ENCODE assay signal across 14 cellular contexts in the genomic region with DNA sequence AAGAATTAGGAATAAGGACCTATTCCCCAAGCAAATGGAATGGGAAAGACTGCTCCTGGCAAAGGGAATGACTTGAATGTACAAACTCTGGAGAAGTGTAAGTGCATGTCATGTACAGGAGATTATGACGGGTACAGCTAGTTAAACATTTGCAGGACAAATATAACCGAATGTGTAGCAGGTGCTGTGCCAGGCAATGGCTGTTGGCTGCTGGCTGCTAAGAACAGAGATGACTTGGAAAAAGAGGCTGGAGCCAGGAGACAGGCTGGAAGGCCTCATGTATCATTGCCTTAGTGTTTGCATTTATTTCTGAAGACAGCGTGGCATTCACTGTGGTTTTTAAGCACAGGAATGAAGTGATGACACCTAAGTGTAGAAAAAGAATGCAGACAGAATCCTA.
"Had no signal": no experiment of that assay in that cellular context is flagged by ENCODE, and none has a peak within 500 bp of the region (broad histone marks: within the 10 kb centered on the region; RNA-seq: fewer than 3 reads in every experiment).

No MANE protein-coding gene starts in this region.

- H3K27ac Mint-ChIP-seq: activated naive CD4-positive, alpha-beta T cell treated with anti-CD3 and anti-CD28 coated beads for 36 hours; activated T-helper 17 cell treated with anti-CD3 and anti-CD28 coated beads, Interleukin-2, amount 50 U/mL, for 72 hours had no signal

- ATAC-seq: activated T-helper 17 cell treated with anti-CD3 and anti-CD28 coated beads, Interleukin-2, amount 50 U/mL, for 72 hours; lower lobe of right lung had no signal

- DNase-seq: activated CD4-positive, CD25-positive, alpha-beta regulatory T cell; activated naive CD4-positive, alpha-beta T cell treated with anti-CD3 and anti-CD28 coated beads for 36 hours; activated T-cell treated with anti-CD3 and anti-CD28 coated beads for 4 hours; cortex of kidney; effector CD8-positive, alpha-beta T cell; esophagus squamous epithelium; kidney glomerular epithelial cell; lower lobe of right lung; stimulated activated CD4-positive, alpha-beta T cell treated with anti-CD3 and anti-CD28 coated beads, Interleukin-4, amount 100 ng/mL, for 24 hours; stimulated activated naive CD4-positive, alpha-beta T cell; T-helper 2 cell; trophoblast cell had no signal

- H3K4me3 Mint-ChIP-seq: activated naive CD4-positive, alpha-beta T cell treated with anti-CD3 and anti-CD28 coated beads for 36 hours; activated T-helper 17 cell treated with anti-CD3 and anti-CD28 coated beads, Interleukin-2, amount 50 U/mL, for 72 hours had no signal

- H3K27ac ChIP-seq: esophagus squamous epithelium, lower lobe of right lung, parathyroid adenoma had no signal

- H3K4me1 Mint-ChIP-seq: activated T-helper 17 cell treated with anti-CD3 and anti-CD28 coated beads, Interleukin-2, amount 50 U/mL, for 72 hours had no signal

- H3K9me3 Mint-ChIP-seq: activated naive CD4-positive, alpha-beta T cell treated with anti-CD3 and anti-CD28 coated beads for 36 hours; activated T-helper 17 cell treated with anti-CD3 and anti-CD28 coated beads, Interleukin-2, amount 50 U/mL, for 72 hours had no signal
